24 cellular contexts compared by ENCODE assay signal in genomic region chr20:63465380-63466249, GRCh38. TPM values are rescaled to one million over a fixed set of nuclear protein-coding genes. Genes with fewer than 3 reads are reported as not detected.
DNase-seq lines count a peak whose midpoint lies in the region; TF ChIP-seq lines count a peak whose summit lies in the region.
"Had no signal": no experiment of that assay in that cellular context is flagged by ENCODE, and none has a peak within 500 bp of the region (broad histone marks: within the 10 kb centered on the region; RNA-seq: fewer than 3 reads in every experiment).

No MANE protein-coding gene starts in this region.

- peak overlapping the region; percentile 49 to 94 (median 80); a peak in 2 of 7 replicates for H3K27ac Mint-ChIP-seq in H9
- H3K27ac Mint-ChIP-seq: CD4-positive, alpha-beta memory T cell had no signal

- no peak overlapping the region for H3K4ac ChIP-seq in H9 (ENCODE audit: low read depth, low read length)

- no peak overlapping the region for H3K14ac ChIP-seq in H9 (ENCODE audit: insufficient read depth, low read length)

- H3K4me1 ChIP-seq in H9 (ENCODE audit: insufficient read depth, low read length) (no peaks in the 10 kb centered on the region), right atrium auricular region (no peaks in the 10 kb centered on the region)
- H3K4me1 ChIP-seq: Caco-2, Peyer's patch had no signal

- H2BK20ac ChIP-seq in H9 (ENCODE audit: low read depth, low read length, poor library complexity, severe bottlenecking): no peak overlapping the region

- no peak overlapping the region for H4K5ac ChIP-seq in H9 (ENCODE audit: insufficient read length, low read depth, low read length)

- no peaks in the 10 kb centered on the region for H3K27me3 ChIP-seq in H9 (ENCODE audit: insufficient read depth, low read length)
- H3K27me3 ChIP-seq in right atrium auricular region: no peaks in the 10 kb centered on the region
- H3K27me3 ChIP-seq: Peyer's patch had no signal

- no peak overlapping the region for H4K91ac ChIP-seq in H9 (ENCODE audit: insufficient read length, low read depth, low read length)

- H2BK120ac ChIP-seq in H9 (ENCODE audit: low read depth, low read length, poor library complexity, severe bottlenecking): no peak overlapping the region

- H3K18ac ChIP-seq in H9 (ENCODE audit: insufficient read length, low read depth, low read length): no peak overlapping the region

- no peak overlapping the region for H3K4me3 Mint-ChIP-seq in H9
- H3K4me3 Mint-ChIP-seq: CD4-positive, alpha-beta memory T cell had no signal

- DNase-seq in H9 (no peak), RPMI8226 (peak; percentile 56), anterior cingulate cortex (lab: John Stamatoyannopoulos, UW) (no peak), right atrium auricular region (ENCODE audit: low spot score) (no peak), epidermal melanocyte (ENCODE audit: insufficient read length, low spot score) (no peak)
- DNase-seq: Caco-2; CD4-positive, alpha-beta memory T cell; DMS 273 treated with DMSO at 0.1 percent for 48 hours; DND-41; Kasumi-1; NCI-H1417 treated with DMSO at 0.1 percent for 48 hours; NCI-H187 treated with DMSO at 0.1 percent for 48 hours; NCI-H2171; NCI-H345; NCI-H524; NCI-H774; NK-92 treated with Interleukin-12 subunit alpha and Interleukin-12 subunit beta, amount 100 ng/mL, for 24 hours; Peyer's patch; Right ventricle myocardium superior had no signal

- H3K27ac ChIP-seq in H9 (ENCODE audit: insufficient read length, low read depth, low read length) (no peak overlapping the region), cingulate gyrus (ENCODE audit: low read depth, low read length) (peak overlapping the region; percentile 47), temporal lobe (ENCODE audit: low read depth, low read length) (peak overlapping the region; percentile 85), right atrium auricular region (no peak overlapping the region)
- H3K27ac ChIP-seq: BLaER1, Peyer's patch had no signal

- no peak overlapping the region for H3K4me2 ChIP-seq in H9 (ENCODE audit: insufficient read depth, insufficient read length, low read length)
- H3K4me2 ChIP-seq: BLaER1 had no signal

- no peak overlapping the region for H3K23ac ChIP-seq in H9 (ENCODE audit: insufficient read length, low read depth, low read length)

- no peaks in the 10 kb centered on the region; the same call in 1 of the 2 replicates for H3K27me3 Mint-ChIP-seq in H9 (ENCODE audit: low read depth)

- no peak overlapping the region for H2BK5ac ChIP-seq in H9 (ENCODE audit: insufficient read length, low read length)

- no peak overlapping the region for H4K8ac ChIP-seq in H9 (replicated peaks; ENCODE audit: insufficient read length, low read depth, low read length)

- H2AFZ ChIP-seq in H9 (ENCODE audit: low read length): no peak overlapping the region

- no peak overlapping the region for H3K4me3 ChIP-seq in right atrium auricular region
- H3K4me3 ChIP-seq: BLaER1, Peyer's patch had no signal

- TF ChIP-seq CTCF in H9 (conservative IDR thresholded peaks at IDR 0.05) (no peak), right atrium auricular region (IDR thresholded peaks at IDR 0.05) (no peak)

- no peaks in the 10 kb centered on the region for H3K9me3 Mint-ChIP-seq in H9

- no peak overlapping the region for H3K9ac ChIP-seq in H9 (ENCODE audit: extremely low read depth, insufficient read length, low read length)
- H3K9ac ChIP-seq: BLaER1 had no signal

- peaks cover 0 to 10% (median 0%) of the 10 kb centered on the region in 3 experiments; a peak in 2 of 7 replicates for H3K36me3 Mint-ChIP-seq in H9 (ENCODE audit: insufficient read depth in 1 of 3, low read depth in 3 of 3)
- H3K36me3 Mint-ChIP-seq: CD4-positive, alpha-beta memory T cell had no signal

- H3K36me3 ChIP-seq in right atrium auricular region: no peaks in the 10 kb centered on the region
- H3K36me3 ChIP-seq: BLaER1, Peyer's patch had no signal

- peaks cover 10% of the 10 kb centered on the region; the same call in 1 of the 2 replicates for H3K79me2 ChIP-seq in H9 (ENCODE audit: insufficient read depth, low read length)

- H3K79me1 ChIP-seq in H9 (ENCODE audit: insufficient read depth, low read depth, low read length, poor library complexity, severe bottlenecking): no peaks in the 10 kb centered on the region

- no peak overlapping the region for H3T11ph ChIP-seq in H9 (ENCODE audit: low read length)

- H4K20me1 ChIP-seq in H9 (ENCODE audit: control insufficient read depth, insufficient read depth, insufficient read length): no peaks in the 10 kb centered on the region

- no peak overlapping the region for H2BK12ac ChIP-seq in H9 (ENCODE audit: insufficient read length, low read depth, low read length)

- no peak overlapping the region for H2AK5ac ChIP-seq in H9 (ENCODE audit: insufficient read length, low read length)

- no peak overlapping the region for H3K56ac ChIP-seq in H9 (ENCODE audit: insufficient read length, low read depth, low read length)

- H3K9me3 ChIP-seq in H9 (ENCODE audit: control insufficient read depth, low read depth, low read length): no peaks in the 10 kb centered on the region
- H3K9me3 ChIP-seq in right atrium auricular region: no peaks in the 10 kb centered on the region
- H3K9me3 ChIP-seq: BLaER1, Caco-2, Peyer's patch had no signal

- no peak overlapping the region for H2BK15ac ChIP-seq in H9 (ENCODE audit: low read depth, low read length)

- H3K23me2 ChIP-seq in H9 (ENCODE audit: insufficient read length, low read depth, low read length, poor library complexity, severe bottlenecking): no peaks in the 10 kb centered on the region

- peaks cover 25 to 47% of the 10 kb centered on the region in 2 experiments for H3K4me1 Mint-ChIP-seq in H9
- H3K4me1 Mint-ChIP-seq: CD4-positive, alpha-beta memory T cell had no signal

- no CpG with 5 or more reads among the region's 56 CpGs for WGBS in H9 (ENCODE audit: extremely low coverage, insufficient read length, low lambda C conversion rate)

RNA-seq across cellular contexts. Expression of gene KCNQ2, which starts 6.8 kb away (rescaled TPM):
- total RNA-seq in H9 (2021) (69.2 and 71.5 TPM in 2 replicates), temporal lobe (136 TPM), right atrium auricular region (not detected)
- total RNA-seq: CD4-positive, alpha-beta memory T cell; MCF 10A; OCI-LY7; Peyer's patch had no signal

RNA-seq across cellular contexts. Expression of gene EEF1A2, which starts 33.3 kb away (rescaled TPM):
- 25.8 and 27.4 TPM in 2 replicates for total RNA-seq in H9 (2021)
- 209 TPM for total RNA-seq in temporal lobe
- total RNA-seq in right atrium auricular region: 100 to 1,000 TPM; 797 to 886 TPM

RNA-seq across cellular contexts. Expression of gene PPDPF, which starts 55.0 kb away (rescaled TPM):
- total RNA-seq in H9 (2021): 149 and 153 TPM in 2 replicates
- 24.1 TPM for total RNA-seq in temporal lobe
- 100 to 1,000 TPM; 138 to 185 TPM for total RNA-seq in right atrium auricular region

Comparison
In these comparisons a context has a peak if more than half of its experiments do, and no peak if none do; other contexts are left out.
1. H3K27ac ChIP-seq: peak in cingulate gyrus (single experiment) and temporal lobe (single experiment); none in H9 (single experiment) and right atrium auricular region (0 of 2).
2. RNA of gene KCNQ2, which starts 6.8 kb away (total RNA-seq): 136 TPM in temporal lobe (single experiment) and 69.2 to 71.5 TPM in H9; not detected in right atrium auricular region; every median in the first group is over 10 times any median in the second.